In the genomic region with DNA sequence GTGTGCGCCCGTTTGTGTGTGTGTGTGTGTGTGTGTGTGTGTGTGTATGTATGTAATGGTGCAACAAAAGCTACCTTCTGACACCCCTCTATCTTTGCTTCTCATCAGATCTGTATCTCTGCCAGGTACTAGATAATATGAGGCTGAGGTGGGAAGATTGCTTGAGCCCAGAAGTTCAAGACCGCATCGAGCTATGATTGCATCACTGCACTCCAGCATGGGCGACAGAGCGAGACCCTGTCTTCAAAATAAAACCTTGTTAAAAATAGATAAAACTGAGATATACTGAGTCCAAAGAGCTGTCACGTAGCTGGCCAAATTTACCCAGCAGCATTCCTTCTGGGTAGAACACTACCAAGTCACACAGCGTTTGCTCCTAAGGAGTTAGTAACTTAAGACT, we compare ENCODE assay signal across 22 cellular contexts. TPM values are rescaled to one million over a fixed set of nuclear protein-coding genes. Genes with fewer than 3 reads are reported as not detected.
DNase-seq lines count a peak whose midpoint lies in the region; ATAC-seq, FAIRE-seq and TF ChIP-seq lines count a peak whose summit lies in the region.
"Had no signal": no experiment of that assay in that cellular context is flagged by ENCODE, and none has a peak within 500 bp of the region (broad histone marks: within the 10 kb centered on the region; RNA-seq: fewer than 3 reads in every experiment).

No MANE protein-coding gene starts in this region.

- no peak overlapping the region for H3K9ac ChIP-seq in BLaER1 treated with 17β-estradiol and CSF1 and Interleukin-3, amounts not matched to agents 10 nM and 100 nM

- peak; percentile 50 for ATAC-seq in HG02884 (IDR thresholded peaks at IDR 0.05; ENCODE audit: unreplicated experiment)

- peak; percentile 28 for FAIRE-seq in GM19239 (lab: Jason Lieb, UNC)
- FAIRE-seq: A204.1, G401.6, GM12891 had no signal

- no peak overlapping the region for H3K4me3 Mint-ChIP-seq in progenitor cell of endocrine pancreas (ENCODE audit: low read depth)
- H3K4me3 Mint-ChIP-seq: CD14-positive monocyte; CD4-positive, alpha-beta memory T cell; CD4-positive, CD25-positive, alpha-beta regulatory T cell; CD8-positive, alpha-beta memory T cell had no signal

- no peak overlapping the region for H3K4me3 ChIP-seq in BLaER1 treated with 17β-estradiol and CSF1 and Interleukin-3, amounts not matched to agents 10 nM and 100 nM
- H3K4me3 ChIP-seq in dorsolateral prefrontal cortex: no peak overlapping the region

- intact Hi-C loops in posterior cingulate gyrus (cut with DNase I) (no loop called here), dorsolateral prefrontal cortex (cut with DNase I) (no loop called here)

- no peaks in the 10 kb centered on the region for H4K20me1 ChIP-seq in BLaER1 treated with 17β-estradiol and CSF1 and Interleukin-3, amounts not matched to agents 10 nM and 100 nM

- no peak for TF ChIP-seq CTCF in progenitor cell of endocrine pancreas (IDR thresholded peaks at IDR 0.05; ENCODE audit: unreplicated experiment)
- TF ChIP-seq CTCF in dorsolateral prefrontal cortex (IDR thresholded peaks at IDR 0.05 in 54 of 56, conservative IDR thresholded peaks at IDR 0.05 in 2 of 56; ENCODE audit: low read depth in 1 of 56, partially characterized antibody in 56 of 56): no peak

- no peaks in the 10 kb centered on the region for H3K27me3 Mint-ChIP-seq in progenitor cell of endocrine pancreas
- H3K27me3 Mint-ChIP-seq: CD4-positive, alpha-beta memory T cell; CD4-positive, CD25-positive, alpha-beta regulatory T cell; CD8-positive, alpha-beta memory T cell had no signal

- H3K9me3 Mint-ChIP-seq in progenitor cell of endocrine pancreas (ENCODE audit: low read depth): peaks cover under 1% of the 10 kb centered on the region

- H3K4me2 ChIP-seq in BLaER1 treated with 17β-estradiol and CSF1 and Interleukin-3, amounts not matched to agents 10 nM and 100 nM: peak overlapping the region in 9 of 11 experiments; percentile 27 to 80 (median 68); a peak in 16 of 22 replicates

- H3K36me3 Mint-ChIP-seq in progenitor cell of endocrine pancreas (ENCODE audit: insufficient read depth): peaks cover 10% of the 10 kb centered on the region
- H3K36me3 Mint-ChIP-seq: CD14-positive monocyte; CD4-positive, alpha-beta memory T cell; CD4-positive, CD25-positive, alpha-beta regulatory T cell; CD8-positive, alpha-beta memory T cell had no signal

- H3K27me3 ChIP-seq in BLaER1 treated with 17β-estradiol and CSF1 and Interleukin-3, amounts not matched to agents 10 nM and 100 nM: no peaks in the 10 kb centered on the region
- peaks cover 0 to 4% (median 0%) of the 10 kb centered on the region in 45 donors for H3K27me3 ChIP-seq in dorsolateral prefrontal cortex
- H3K27me3 ChIP-seq: BE2C had no signal

- no peaks in the 10 kb centered on the region for H3K4me1 Mint-ChIP-seq in progenitor cell of endocrine pancreas (ENCODE audit: low read depth)
- H3K4me1 Mint-ChIP-seq: CD14-positive monocyte; CD4-positive, alpha-beta memory T cell; CD4-positive, CD25-positive, alpha-beta regulatory T cell; CD8-positive, alpha-beta memory T cell had no signal

- DNase-seq in GM19239 (ENCODE audit: insufficient read length, low spot score): no peak
- no peak for DNase-seq in posterior cingulate gyrus
- DNase-seq in progenitor cell of endocrine pancreas (ENCODE audit: low spot score, unreplicated experiment): no peak
- no peak for DNase-seq in NCI-H345 treated with DMSO at 0.1 percent for 48 hours (lab: John Stamatoyannopoulos, UW; ENCODE audit: unreplicated experiment)
- no peak for DNase-seq in dorsolateral prefrontal cortex
- DNase-seq: 8988T; ACHN; BE2C; C1 segment of cervical spinal cord; Calu3; CD4-positive, alpha-beta memory T cell; CD4-positive, CD25-positive, alpha-beta regulatory T cell; CD8-positive, alpha-beta memory T cell; COR-L47; DMS79 treated with DMSO at 0.1 percent for 48 hours; GF-D8 had no signal

- no peaks in the 10 kb centered on the region for H3K9me3 ChIP-seq in BLaER1 treated with 17β-estradiol and CSF1 and Interleukin-3, amounts not matched to agents 10 nM and 100 nM (replicated peaks in 1 of 11)
- H3K9me3 ChIP-seq: BE2C had no signal

- H3K27ac Mint-ChIP-seq in progenitor cell of endocrine pancreas: no peak overlapping the region
- H3K27ac Mint-ChIP-seq: CD14-positive monocyte; CD4-positive, CD25-positive, alpha-beta regulatory T cell; CD8-positive, alpha-beta memory T cell had no signal

- no peaks in the 10 kb centered on the region for H3K36me3 ChIP-seq in BLaER1 treated with 17β-estradiol and CSF1 and Interleukin-3, amounts not matched to agents 10 nM and 100 nM
- H3K36me3 ChIP-seq: BE2C had no signal

- peaks cover 0 to 18% (median 14%) of the 10 kb centered on the region in 10 experiments; a peak in 16 of 20 replicates for H3K4me1 ChIP-seq in BLaER1 treated with 17β-estradiol and CSF1 and Interleukin-3, amounts not matched to agents 10 nM and 100 nM
- H3K4me1 ChIP-seq: BE2C had no signal

- peak overlapping the region in 1 of 11 experiments; percentile 23; a peak in 1 of 22 replicates for H3K27ac ChIP-seq in BLaER1 treated with 17β-estradiol and CSF1 and Interleukin-3, amounts not matched to agents 10 nM and 100 nM
- no peak overlapping the region for H3K27ac ChIP-seq in dorsolateral prefrontal cortex

RNA-seq across cellular contexts. Expression of a gene that starts 18.4 kb away (rescaled TPM):
- total RNA-seq in progenitor cell of endocrine pancreas: 43.4 and 45.0 TPM in 2 replicates
- 10 to 100 TPM; 23.2 to 69.8 (median 46.9) TPM for total RNA-seq in dorsolateral prefrontal cortex
- total RNA-seq: Calu3; CD4-positive, alpha-beta memory T cell; CD4-positive, CD25-positive, alpha-beta regulatory T cell; CD8-positive, alpha-beta memory T cell had no signal
